8 cellular contexts compared by ENCODE assay signal in the genomic region with DNA sequence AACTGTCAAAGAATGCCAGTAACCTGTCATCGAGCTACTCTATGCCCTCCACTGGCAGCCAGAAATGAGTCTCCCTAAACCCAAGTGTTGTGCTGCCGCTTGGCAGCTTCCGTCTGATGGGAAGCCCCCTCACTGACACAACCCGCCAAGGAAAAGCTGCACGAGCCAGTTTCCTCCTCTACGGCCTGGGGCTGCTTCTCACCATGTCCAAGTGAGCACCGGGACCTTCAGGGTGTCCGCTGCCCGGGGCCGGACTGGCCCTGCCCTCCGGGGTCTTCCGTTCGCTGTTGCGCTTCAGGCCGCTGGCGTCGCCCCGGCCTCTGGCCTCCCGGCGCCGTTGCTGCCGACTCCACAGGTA. TPM values are rescaled to one million over a fixed set of nuclear protein-coding genes. Genes with fewer than 3 reads are reported as not detected.
DNase-seq lines count a peak whose midpoint lies in the region; ATAC-seq and TF ChIP-seq lines count a peak whose summit lies in the region.

No MANE protein-coding gene starts in this region.

- H3K4me3 ChIP-seq in Peyer's patch, result peak overlapping the region; percentile 81 to 99 (median 93)
- peak overlapping the region; percentile 50 for H3K4me3 ChIP-seq in iPS DF 6.9 (ENCODE audit: low read length)

- no peaks in the 10 kb centered on the region for H3K36me3 ChIP-seq in Peyer's patch
- H3K36me3 ChIP-seq in iPS DF 6.9 (ENCODE audit: control insufficient read depth, insufficient read depth, low read length), result no peaks in the 10 kb centered on the region

- peak; percentile 9 for ATAC-seq in GM18511 (IDR thresholded peaks at IDR 0.05; ENCODE audit: unreplicated experiment)
- peak; percentile 9 for ATAC-seq in HG02759 (IDR thresholded peaks at IDR 0.05; ENCODE audit: unreplicated experiment)
- ATAC-seq in activated naive CD8-positive, alpha-beta T cell treated with anti-CD3 and anti-CD28 coated beads, Interleukin-2, amount 50 U/mL, for 24 hours, result peak; percentile 25

- DNase-seq in Peyer's patch (peak in 1 of 3 donors; percentile 53), iPS DF 6.9 (ENCODE audit: low read depth, low spot score) (no peak), NCI-H524 treated with DMSO at 0.1 percent for 48 hours (lab: John Stamatoyannopoulos, UW) (no peak), HuH-7.5 (ENCODE audit: low spot score) (no peak)
- peak; percentile 42 for DNase-seq in activated naive CD8-positive, alpha-beta T cell treated with anti-CD3 and anti-CD28 coated beads, Interleukin-2, amount 50 U/mL, for 24 hours
- peak in 2 of 3 donors; percentile 5 to 21 for DNase-seq in stimulated activated CD4-positive, alpha-beta T cell treated with anti-CD3 and anti-CD28 coated beads, Interleukin-12 subunit alpha, Interleukin-12 subunit beta, amount 100 ng/mL, for 48 hours (ENCODE audit: low read depth in 2 of 3, low spot score in 1 of 3)

- H3K27me3 ChIP-seq in Peyer's patch (no peaks in the 10 kb centered on the region), iPS DF 6.9 (ENCODE audit: control insufficient read depth, insufficient read depth, low read length) (no peaks in the 10 kb centered on the region)

- peak overlapping the region; percentile 86 for H3K27ac Mint-ChIP-seq in activated naive CD8-positive, alpha-beta T cell treated with anti-CD3 and anti-CD28 coated beads, Interleukin-2, amount 50 U/mL, for 24 hours

- no peak for TF ChIP-seq POLR2A in Peyer's patch (IDR thresholded peaks at IDR 0.05)

- no peak for TF ChIP-seq CTCF in Peyer's patch (IDR thresholded peaks at IDR 0.05)

- peaks cover 76% of the 10 kb centered on the region for H3K4me1 Mint-ChIP-seq in activated naive CD8-positive, alpha-beta T cell treated with anti-CD3 and anti-CD28 coated beads, Interleukin-2, amount 50 U/mL, for 24 hours

- H3K9me3 Mint-ChIP-seq in activated naive CD8-positive, alpha-beta T cell treated with anti-CD3 and anti-CD28 coated beads, Interleukin-2, amount 50 U/mL, for 24 hours, result peaks cover 4% of the 10 kb centered on the region

- peak overlapping the region; percentile 96 for H3K4me3 Mint-ChIP-seq in activated naive CD8-positive, alpha-beta T cell treated with anti-CD3 and anti-CD28 coated beads, Interleukin-2, amount 50 U/mL, for 24 hours

- H3K9me3 ChIP-seq in Peyer's patch (no peaks in the 10 kb centered on the region), iPS DF 6.9 (ENCODE audit: control insufficient read depth, insufficient read depth, low read length) (no peaks in the 10 kb centered on the region)

- H3K27ac ChIP-seq in Peyer's patch (peak overlapping the region; percentile 83 to 95 (median 91)), iPS DF 6.9 (ENCODE audit: low read length) (no peak overlapping the region)

- H3K36me3 Mint-ChIP-seq in activated naive CD8-positive, alpha-beta T cell treated with anti-CD3 and anti-CD28 coated beads, Interleukin-2, amount 50 U/mL, for 24 hours (ENCODE audit: low read depth), result peaks cover 36% of the 10 kb centered on the region

- H3K4me1 ChIP-seq in Peyer's patch (peaks cover 0 to 38% (median 18%) of the 10 kb centered on the region in 4 donors), iPS DF 6.9 (ENCODE audit: control insufficient read depth, insufficient read depth, low read length) (peaks cover 2% of the 10 kb centered on the region)

- no CpG with 5 or more reads among the region's 22 CpGs for WGBS in iPS DF 6.9 (ENCODE audit: insufficient coverage, insufficient read length)

- H3K27me3 Mint-ChIP-seq in activated naive CD8-positive, alpha-beta T cell treated with anti-CD3 and anti-CD28 coated beads, Interleukin-2, amount 50 U/mL, for 24 hours, result no peaks in the 10 kb centered on the region

RNA-seq across cellular contexts. Expression of gene TOMM70, which starts 0.5 kb away (rescaled TPM):
- total RNA-seq in Peyer's patch, result 10 to 100 TPM; 25.0 to 34.2 (median 32.4) TPM

RNA-seq across cellular contexts. Expression of gene LNP1, which starts 0.9 kb away (rescaled TPM):
- 1 to 10 TPM in 3 of 4 donors, under 1 TPM in 1; 0.95 to 8.3 (median 1.1) TPM for total RNA-seq in Peyer's patch

Comparison
In these comparisons a context has a peak if more than half of its experiments do, and no peak if none do; other contexts are left out.
1. DNase-seq: peak in activated naive CD8-positive, alpha-beta T cell treated with anti-CD3 and anti-CD28 coated beads, Interleukin-2, amount 50 U/mL, for 24 hours (single experiment) and stimulated activated CD4-positive, alpha-beta T cell treated with anti-CD3 and anti-CD28 coated beads, Interleukin-12 subunit alpha, Interleukin-12 subunit beta, amount 100 ng/mL, for 48 hours (2 of 3); none in iPS DF 6.9 (single experiment), NCI-H524 treated with DMSO at 0.1 percent for 48 hours (single experiment) and HuH-7.5 (single experiment).
2. Peak in every context shown above with its lines, with median percentiles within 50 percentile points of each other: ATAC-seq.